11 cellular contexts compared by ENCODE assay signal in genomic region chr2:3585239-3586109, GRCh38. TPM values are rescaled to one million over a fixed set of nuclear protein-coding genes. Genes with fewer than 3 reads are reported as not detected.
DNase-seq lines count a peak whose midpoint lies in the region; ATAC-seq, FAIRE-seq and TF ChIP-seq lines count a peak whose summit lies in the region.
"Had no signal": no experiment of that assay in that cellular context is flagged by ENCODE, and none has a peak within 500 bp of the region (broad histone marks: within the 10 kb centered on the region; RNA-seq: fewer than 3 reads in every experiment).

No MANE protein-coding gene starts in this region.

- no peak overlapping the region; the same call in 1 of the 2 replicates for H3K4me2 ChIP-seq in K562 (ENCODE audit: insufficient read depth, low read length)

- in situ Hi-C loops in K562 (cut with MboI): no loop called here

- H3K27me3 Mint-ChIP-seq in HFFc6 (ENCODE audit: insufficient read depth): peaks cover 2% of the 10 kb centered on the region; the same call in 1 of the 2 replicates
- no peaks in the 10 kb centered on the region for H3K27me3 Mint-ChIP-seq in activated CD8-positive, alpha-beta memory T cell treated with anti-CD3 and anti-CD28 coated beads, Interleukin-2, amount 10 ng/mL, durations not matched to agents 7 days and 5 days

- TF ChIP-seq POLR2A in K562 (conservative IDR thresholded peaks at IDR 0.05): no peak

- DNase-seq in HFFc6 (peak; percentile 40), K562 (ENCODE audit: extremely low read depth in 1 of 4, low spot score in 3 of 4) (peak in 3 of 4 experiments; percentile 30 to 34 (median 31)), hepatic stellate cell (ENCODE audit: low spot score) (peak; percentile 91), cerebellum (ENCODE audit: low spot score) (no peak)
- DNase-seq in activated CD8-positive, alpha-beta memory T cell treated with anti-CD3 and anti-CD28 coated beads, Interleukin-2, amount 10 ng/mL, durations not matched to agents 7 days and 5 days: no peak
- DNase-seq: DND-41, occipital lobe had no signal

- no peaks in the 10 kb centered on the region for H3K79me2 ChIP-seq in K562 (ENCODE audit: control insufficient read depth, insufficient read depth, low read length)

- peak; percentile 49 for ATAC-seq in K562
- ATAC-seq in activated CD8-positive, alpha-beta memory T cell treated with anti-CD3 and anti-CD28 coated beads, Interleukin-2, amount 10 ng/mL, durations not matched to agents 7 days and 5 days: no peak
- ATAC-seq in GM21576 (IDR thresholded peaks at IDR 0.05; ENCODE audit: unreplicated experiment): no peak
- no peak for ATAC-seq in GM19452 (IDR thresholded peaks at IDR 0.05; ENCODE audit: unreplicated experiment)

- H3K9ac ChIP-seq in K562 (ENCODE audit: insufficient read depth in 1 of 2, low read depth in 2 of 2, low read length in 2 of 2) (peak overlapping the region in 1 of 2 experiments; percentile 11; a peak in 1 of 4 replicates), skeletal muscle tissue (ENCODE audit: low read depth in 1 of 3, low read length in 3 of 3) (peak overlapping the region in 2 of 3 donors; percentile 1 to 50)

- H3K27ac ChIP-seq in K562 (ENCODE audit: extremely low read depth, low read depth, low read length) (no peak overlapping the region), skeletal muscle tissue (ENCODE audit: low read depth, low read length) (peak overlapping the region; percentile 64)
- H3K27ac ChIP-seq: SJSA1 had no signal

- H2AFZ ChIP-seq in K562 (ENCODE audit: low read depth, low read length): no peak overlapping the region

- H3K4me1 ChIP-seq in K562 (replicated peaks in 1 of 2; ENCODE audit: control insufficient read depth in 2 of 2, insufficient read depth in 2 of 2, low read length in 2 of 2): peaks cover 20 to 31% of the 10 kb centered on the region in 2 experiments; a peak in 4 of 5 replicates
- peaks cover 0 to 8% (median 0%) of the 10 kb centered on the region in 3 donors for H3K4me1 ChIP-seq in skeletal muscle tissue (ENCODE audit: control insufficient read depth in 3 of 3, insufficient read depth in 3 of 3, low read length in 3 of 3)
- H3K4me1 ChIP-seq: SJSA1 had no signal

- 77% methylated on average over 28 of the region's 29 CpGs for WGBS in K562 (ENCODE audit: insufficient coverage, low coverage, missing lambda C conversion rate)

- CTCF ChIA-PET in K562 (lab: Yijun Ruan, JAX; ENCODE audit: low intra/inter-chr PET ratio): no interaction called here
- CTCF ChIA-PET in activated CD8-positive, alpha-beta memory T cell treated with anti-CD3 and anti-CD28 coated beads, Interleukin-2, amount 10 ng/mL, durations not matched to agents 7 days and 5 days (lab: Charles Lee): no interaction called here

- H3K9me1 ChIP-seq in K562 (ENCODE audit: control insufficient read depth, insufficient read depth, low read length): no peaks in the 10 kb centered on the region

- H3K36me3 ChIP-seq in K562 (ENCODE audit: control insufficient read depth, insufficient read depth, low read length) (peaks cover 29% of the 10 kb centered on the region), skeletal muscle tissue (ENCODE audit: control insufficient read depth in 3 of 3, insufficient read depth in 3 of 3, low read length in 3 of 3) (peaks cover 13 to 18% (median 16%) of the 10 kb centered on the region in 3 donors)

- H3K4me1 Mint-ChIP-seq in HFFc6 (ENCODE audit: low read depth): peaks cover 35% of the 10 kb centered on the region
- H3K4me1 Mint-ChIP-seq in activated CD8-positive, alpha-beta memory T cell treated with anti-CD3 and anti-CD28 coated beads, Interleukin-2, amount 10 ng/mL, durations not matched to agents 7 days and 5 days: peaks cover 5% of the 10 kb centered on the region

- peaks cover 15% of the 10 kb centered on the region for H3K36me3 Mint-ChIP-seq in HFFc6 (ENCODE audit: low read depth)
- peaks cover 17% of the 10 kb centered on the region for H3K36me3 Mint-ChIP-seq in activated CD8-positive, alpha-beta memory T cell treated with anti-CD3 and anti-CD28 coated beads, Interleukin-2, amount 10 ng/mL, durations not matched to agents 7 days and 5 days

- no peak for FAIRE-seq in K562 (lab: Jason Lieb, UNC)

- intact Hi-C loops in K562 (cut with micrococcal nuclease): no loop called here

- H3K4me3 Mint-ChIP-seq in HFFc6: peak overlapping the region; percentile 74
- no peak overlapping the region for H3K4me3 Mint-ChIP-seq in activated CD8-positive, alpha-beta memory T cell treated with anti-CD3 and anti-CD28 coated beads, Interleukin-2, amount 10 ng/mL, durations not matched to agents 7 days and 5 days

- peaks cover under 1% of the 10 kb centered on the region; the same call in 1 of the 2 replicates for H4K20me1 ChIP-seq in K562 (replicated peaks; ENCODE audit: control insufficient read depth, insufficient read depth, low read length)

- no peaks in the 10 kb centered on the region for H3K9me3 Mint-ChIP-seq in HFFc6
- H3K9me3 Mint-ChIP-seq in activated CD8-positive, alpha-beta memory T cell treated with anti-CD3 and anti-CD28 coated beads, Interleukin-2, amount 10 ng/mL, durations not matched to agents 7 days and 5 days (ENCODE audit: low read depth): no peaks in the 10 kb centered on the region

- no peak for TF ChIP-seq CTCF in HFFc6 (IDR thresholded peaks at IDR 0.05)
- TF ChIP-seq CTCF in K562 (IDR thresholded peaks at IDR 0.05 in 2 of 3, conservative IDR thresholded peaks at IDR 0.05 in 1 of 3; ENCODE audit: insufficient read depth in 2 of 3, low read depth in 1 of 3, low read length in 3 of 3): no peak

- H3K4me3 ChIP-seq in K562 (no peak overlapping the region), skeletal muscle tissue (ENCODE audit: low read length in 3 of 3) (no peak overlapping the region)
- H3K4me3 ChIP-seq: SJSA1 had no signal

- H3K9me3 ChIP-seq in K562 (replicated peaks; ENCODE audit: control insufficient read depth, insufficient read depth, low read depth, low read length) (no peaks in the 10 kb centered on the region), skeletal muscle tissue (ENCODE audit: control insufficient read depth in 3 of 3, low read length in 3 of 3) (no peaks in the 10 kb centered on the region)
- H3K9me3 ChIP-seq: SJSA1 had no signal

- BruUV-seq in K562 (replicated peaks; lab: Mats Ljungman, UMichigan): no TSS peak

- no peak for TF ChIP-seq EP300 in K562 (IDR thresholded peaks at IDR 0.05; ENCODE audit: low read length)

- H3K27ac Mint-ChIP-seq in HFFc6: peak overlapping the region; percentile 81
- no peak overlapping the region for H3K27ac Mint-ChIP-seq in activated CD8-positive, alpha-beta memory T cell treated with anti-CD3 and anti-CD28 coated beads, Interleukin-2, amount 10 ng/mL, durations not matched to agents 7 days and 5 days

- no peak for TF ChIP-seq RAD21 in K562 (CRISPR knock-in tag; conservative IDR thresholded peaks at IDR 0.05 in 1 of 2, IDR thresholded peaks at IDR 0.05 in 1 of 2)

- POLR2A ChIA-PET in K562 (lab: Yijun Ruan, JAX): interaction anchor here (0.6 to 2.3 kb wide), 3 partner anchors 8 to 68 kb away, joined by 3 to 22 read pairs (median 14); partner anchors contain the start of gene COLEC11

- H3K27me3 ChIP-seq in K562 (ENCODE audit: control insufficient read depth in 2 of 2, insufficient read depth in 2 of 2, low read length in 2 of 2) (no peaks in the 10 kb centered on the region), skeletal muscle tissue (ENCODE audit: control insufficient read depth in 3 of 3, insufficient read depth in 3 of 3, low read length in 3 of 3) (no peaks in the 10 kb centered on the region)
- H3K27me3 ChIP-seq: SJSA1 had no signal

RNA-seq across cellular contexts. Expression of gene COLEC11, which starts 9.4 kb away (rescaled TPM):
- not detected for total RNA-seq in HFFc6 (2021; fragmentation: NEBNext Ultra II Directional; extraction: Animal tissue kit (Norgen Biotek cat#: 25700))
- 2.0 and 3.4 TPM in 2 replicates for total RNA-seq in K562 (2011; cell fraction: chromatin; rRNA removed; ENCODE audit: low replicate concordance)
- 3.3 and 3.7 TPM in 2 replicates for total RNA-seq in K562 (2011; cell fraction: nucleolus; rRNA removed)
- total RNA-seq in K562 (2011; cell fraction: nucleoplasm; rRNA removed): 3.4 and 3.7 TPM in 2 replicates
- total RNA-seq in K562 (2014; rRNA removed): 2.9 and 5.4 TPM in 2 replicates
- total RNA-seq in K562 (2014; rRNA removed; fragmentation: Illumina TruSeq; extraction: Trizol): 0.67 and 0.98 TPM in 2 replicates
- total RNA-seq in K562 (2015; rRNA removed; fragmentation: Illumina TruSeq; extraction: Trizol): 2.0 and 2.6 TPM in 2 replicates
- 2.9 and 4.3 TPM in 2 replicates for total RNA-seq in K562 (2021)
- polyA plus RNA-seq in K562 (2011; rRNA removed): 0.93 and 1.6 TPM in 2 replicates
- polyA plus RNA-seq in K562 (2011; cell fraction: cytosol; rRNA removed): 1.6 and 4.7 TPM in 2 replicates
- polyA plus RNA-seq in K562 (2011; cell fraction: nucleus; rRNA removed): 0.69 and 1.5 TPM in 2 replicates
- polyA plus RNA-seq in K562 (2012): 3.8 and 6.7 TPM in 2 replicates
- 1.8 and 3.2 TPM in 2 replicates for polyA plus RNA-seq in K562 (2014; fragmentation: Illumina TruSeq; extraction: Trizol)
- polyA plus RNA-seq in K562 (2014; fragmentation: Nextera tagmentation; extraction: Ambion mirVana): under 1 TPM; 0.32 to 0.73 TPM
- 3.3 and 4.3 TPM in 2 replicates for polyA plus RNA-seq in K562 (2014; rRNA removed)
- polyA minus RNA-seq in K562 (2011; rRNA and poly(A)+ RNA removed): 0.63 and 1.2 TPM in 2 replicates
- not detected in 2 replicates for polyA minus RNA-seq in K562 (2011; cell fraction: cytosol; rRNA and poly(A)+ RNA removed)
- polyA minus RNA-seq in K562 (2011; cell fraction: nucleus; rRNA and poly(A)+ RNA removed): 0.54 and 0.78 TPM in 2 replicates
- total RNA-seq in skeletal muscle tissue: not detected
- under 1 TPM; 0.23 to 0.32 TPM for total RNA-seq in activated CD8-positive, alpha-beta memory T cell treated with anti-CD3 and anti-CD28 coated beads, Interleukin-2, amount 10 ng/mL, durations not matched to agents 7 days and 5 days
- total RNA-seq in cerebellum: 0.82 TPM
- total RNA-seq: SJSA1 had no signal

RNA-seq across cellular contexts. Expression of gene RPS7, which starts 10.4 kb away (rescaled TPM):
- 1,000 to 10,000 TPM; 1,288 to 1,437 (median 1,316) TPM for total RNA-seq in HFFc6 (2021; fragmentation: NEBNext Ultra II Directional; extraction: Animal tissue kit (Norgen Biotek cat#: 25700))
- total RNA-seq in K562 (2011; cell fraction: chromatin; rRNA removed; ENCODE audit: low replicate concordance): 147 and 178 TPM in 2 replicates
- total RNA-seq in K562 (2011; cell fraction: nucleolus; rRNA removed): 248 and 275 TPM in 2 replicates
- total RNA-seq in K562 (2011; cell fraction: nucleoplasm; rRNA removed): 393 and 713 TPM in 2 replicates
- total RNA-seq in K562 (2014; rRNA removed) (2,103 and 2,507 TPM in 2 replicates), K562 (2014; rRNA removed; fragmentation: Illumina TruSeq; extraction: Trizol) (3,088 and 3,235 TPM in 2 replicates), K562 (2015; rRNA removed; fragmentation: Illumina TruSeq; extraction: Trizol) (4,033 and 4,169 TPM in 2 replicates), K562 (2021) (2,201 and 2,441 TPM in 2 replicates), skeletal muscle tissue (2,490 TPM), cerebellum (595 TPM)
- polyA plus RNA-seq in K562 (2011; rRNA removed) (2,427 and 2,760 TPM in 2 replicates), K562 (2014; fragmentation: Illumina TruSeq; extraction: Trizol) (2,675 and 2,931 TPM in 2 replicates), K562 (2014; fragmentation: Nextera tagmentation; extraction: Ambion mirVana) (1,000 to 10,000 TPM; 2,718 to 3,051 TPM), K562 (2014; rRNA removed) (2,676 and 2,779 TPM in 2 replicates)
- polyA plus RNA-seq in K562 (2011; cell fraction: cytosol; rRNA removed): 843 and 1,466 TPM in 2 replicates
- 522 and 963 TPM in 2 replicates for polyA plus RNA-seq in K562 (2011; cell fraction: nucleus; rRNA removed)
- 1,908 and 2,807 TPM in 2 replicates for polyA plus RNA-seq in K562 (2012)
- polyA minus RNA-seq in K562 (2011; rRNA and poly(A)+ RNA removed): 462 and 473 TPM in 2 replicates
- 394 and 466 TPM in 2 replicates for polyA minus RNA-seq in K562 (2011; cell fraction: cytosol; rRNA and poly(A)+ RNA removed)
- 97.9 and 170 TPM in 2 replicates for polyA minus RNA-seq in K562 (2011; cell fraction: nucleus; rRNA and poly(A)+ RNA removed)
- total RNA-seq in activated CD8-positive, alpha-beta memory T cell treated with anti-CD3 and anti-CD28 coated beads, Interleukin-2, amount 10 ng/mL, durations not matched to agents 7 days and 5 days: 1,000 to 10,000 TPM; 1,010 to 1,163 TPM

RNA-seq across cellular contexts. Expression of gene RNASEH1, which starts 27.3 kb away (rescaled TPM):
- total RNA-seq in HFFc6 (2021; fragmentation: NEBNext Ultra II Directional; extraction: Animal tissue kit (Norgen Biotek cat#: 25700)): 10 to 100 TPM; 36.9 to 43.6 (median 39.7) TPM
- 18.2 and 25.1 TPM in 2 replicates for total RNA-seq in K562 (2011; cell fraction: chromatin; rRNA removed; ENCODE audit: low replicate concordance)
- total RNA-seq in K562 (2011; cell fraction: nucleolus; rRNA removed): 21.2 and 21.8 TPM in 2 replicates
- 16.9 and 21.5 TPM in 2 replicates for total RNA-seq in K562 (2011; cell fraction: nucleoplasm; rRNA removed)
- total RNA-seq in K562 (2014; rRNA removed) (46.5 and 46.8 TPM in 2 replicates), K562 (2014; rRNA removed; fragmentation: Illumina TruSeq; extraction: Trizol) (40.8 and 42.8 TPM in 2 replicates), K562 (2015; rRNA removed; fragmentation: Illumina TruSeq; extraction: Trizol) (47.1 and 47.5 TPM in 2 replicates), K562 (2021) (44.1 and 45.6 TPM in 2 replicates), skeletal muscle tissue (14.6 TPM), cerebellum (18.1 TPM)
- polyA plus RNA-seq in K562 (2011; rRNA removed) (21.7 and 25.7 TPM in 2 replicates), K562 (2014; fragmentation: Illumina TruSeq; extraction: Trizol) (34.7 and 35.3 TPM in 2 replicates), K562 (2014; fragmentation: Nextera tagmentation; extraction: Ambion mirVana) (10 to 100 TPM; 27.5 to 32.7 TPM), K562 (2014; rRNA removed) (46.8 and 47.9 TPM in 2 replicates)
- polyA plus RNA-seq in K562 (2011; cell fraction: cytosol; rRNA removed): 13.4 and 16.5 TPM in 2 replicates
- 19.4 and 20.6 TPM in 2 replicates for polyA plus RNA-seq in K562 (2011; cell fraction: nucleus; rRNA removed)
- 19.1 and 35.8 TPM in 2 replicates for polyA plus RNA-seq in K562 (2012)
- polyA minus RNA-seq in K562 (2011; rRNA and poly(A)+ RNA removed): 20.3 and 20.5 TPM in 2 replicates
- polyA minus RNA-seq in K562 (2011; cell fraction: cytosol; rRNA and poly(A)+ RNA removed): 14.8 and 18.3 TPM in 2 replicates
- polyA minus RNA-seq in K562 (2011; cell fraction: nucleus; rRNA and poly(A)+ RNA removed): 14.9 and 20.8 TPM in 2 replicates
- 10 to 100 TPM; 26.3 to 32.9 TPM for total RNA-seq in activated CD8-positive, alpha-beta memory T cell treated with anti-CD3 and anti-CD28 coated beads, Interleukin-2, amount 10 ng/mL, durations not matched to agents 7 days and 5 days

Comparison
In these comparisons a context has a peak if more than half of its experiments do, and no peak if none do; other contexts are left out.
1. DNase-seq: peak in HFFc6 (single experiment), K562 (3 of 4) and hepatic stellate cell (single experiment); none in activated CD8-positive, alpha-beta memory T cell treated with anti-CD3 and anti-CD28 coated beads, Interleukin-2, amount 10 ng/mL, durations not matched to agents 7 days and 5 days (single experiment) and cerebellum (single experiment).